ENCODE assay signal across 17 cellular contexts in the genomic region with DNA sequence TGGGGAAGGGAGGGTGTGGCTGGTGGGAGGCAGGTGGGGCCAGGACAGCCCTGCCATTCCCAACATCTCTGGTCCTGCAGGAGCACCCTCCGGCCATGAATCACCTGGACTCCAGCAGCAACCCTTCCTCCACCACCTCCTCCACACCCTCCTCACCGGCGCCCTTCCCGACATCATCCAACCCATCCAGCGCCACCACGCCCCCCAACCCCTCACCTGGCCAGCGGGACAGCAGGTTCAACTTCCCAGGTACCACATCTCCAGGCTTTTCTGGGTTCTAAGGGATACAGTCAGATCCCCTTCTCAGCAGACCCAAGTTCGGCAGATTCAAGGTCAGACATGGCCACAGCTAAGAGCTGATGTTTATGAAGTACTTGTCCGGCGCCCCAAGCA. TPM values are rescaled to one million over a fixed set of nuclear protein-coding genes. Genes with fewer than 3 reads are reported as not detected.
A peak's percentile ranks its signal among the peaks of the same experiment; 100 is the strongest.
DNase-seq lines count a peak whose midpoint lies in the region; ATAC-seq and TF ChIP-seq lines count a peak whose summit lies in the region.
"Had no signal": no experiment of that assay in that cellular context is flagged by ENCODE, and none has a peak within 500 bp of the region (broad histone marks: within the 10 kb centered on the region; RNA-seq: fewer than 3 reads in every experiment).

No MANE protein-coding gene starts in this region.

- CTCF ChIA-PET in activated CD4-positive, alpha-beta memory T cell treated with anti-CD3 and anti-CD28 coated beads for 36 hours (lab: Charles Lee) = interaction anchor here (0.7 to 12.4 kb wide), 5 partner anchors 55 to 359 kb away, joined by 3 to 207 read pairs (median 187); no protein-coding TSS in a partner anchor
- CTCF ChIA-PET in activated CD4-positive, alpha-beta memory T cell treated with anti-CD3 and anti-CD28 coated beads, Interleukin-2, amount 10 ng/mL, durations not matched to agents 7 days and 5 days (lab: Charles Lee) = interaction anchor here (1.6 kb wide), 2 partner anchors 11 to 361 kb away, joined by 4 read pairs; no protein-coding TSS in a partner anchor
- CTCF ChIA-PET in HEK293 (lab: Yijun Ruan, JAX) = interaction anchor here (1.0 to 8.6 kb wide), 12 partner anchors 11 to 360 kb away, joined by 3 to 115 read pairs (median 7); partner anchors contain the start of gene KSR1

- no peak for DNase-seq in activated CD4-positive, alpha-beta memory T cell treated with anti-CD3 and anti-CD28 coated beads for 36 hours
- DNase-seq in activated CD4-positive, alpha-beta memory T cell treated with anti-CD3 and anti-CD28 coated beads, Interleukin-2, amount 10 ng/mL, durations not matched to agents 7 days and 5 days = no peak
- DNase-seq in effector memory CD8-positive, alpha-beta T cell = no peak
- DNase-seq in substantia nigra (lab: John Stamatoyannopoulos, UW) = no peak
- DNase-seq in cardiac septum (ENCODE audit: low spot score) = no peak
- no peak for DNase-seq in activated CD8-positive, alpha-beta memory T cell treated with anti-CD3 and anti-CD28 coated beads, Interleukin-2, amount 50 U/mL, for 4 hours
- no peak for DNase-seq in stimulated activated naive CD4-positive, alpha-beta T cell treated with Interleukin-2 at 50 U/mL for 16 hours (lab: John Stamatoyannopoulos, UW)
- DNase-seq: NCI-H2029 treated with DMSO at 0.1 percent for 48 hours; NCI-H524; NCI-H774; NK-92 treated with Interleukin-12 subunit alpha and Interleukin-12 subunit beta, amount 100 ng/mL, for 24 hours; SJCRH30 had no signal

- H3K4me3 ChIP-seq in HEK293 (ENCODE audit: low read depth, low read length) = no peak overlapping the region
- H3K4me3 ChIP-seq: SJCRH30 had no signal

- peaks cover 0 to 59% of the 10 kb centered on the region in 2 experiments; a peak in 1 of 3 replicates for H3K36me3 ChIP-seq in HEK293 (ENCODE audit: control insufficient read depth in 2 of 2, insufficient read depth in 1 of 2, low read length in 2 of 2)

- H3K27ac Mint-ChIP-seq in activated CD4-positive, alpha-beta memory T cell treated with anti-CD3 and anti-CD28 coated beads for 36 hours = peak overlapping the region; percentile 2
- no peak overlapping the region for H3K27ac Mint-ChIP-seq in activated CD4-positive, alpha-beta memory T cell treated with anti-CD3 and anti-CD28 coated beads, Interleukin-2, amount 10 ng/mL, durations not matched to agents 7 days and 5 days
- peak overlapping the region; percentile 62 to 64 for H3K27ac Mint-ChIP-seq in effector memory CD8-positive, alpha-beta T cell
- H3K27ac Mint-ChIP-seq: B cell had no signal

- H3K9me3 Mint-ChIP-seq in activated CD4-positive, alpha-beta memory T cell treated with anti-CD3 and anti-CD28 coated beads for 36 hours = no peaks in the 10 kb centered on the region
- no peaks in the 10 kb centered on the region for H3K9me3 Mint-ChIP-seq in activated CD4-positive, alpha-beta memory T cell treated with anti-CD3 and anti-CD28 coated beads, Interleukin-2, amount 10 ng/mL, durations not matched to agents 7 days and 5 days
- no peaks in the 10 kb centered on the region for H3K9me3 Mint-ChIP-seq in effector memory CD8-positive, alpha-beta T cell
- H3K9me3 Mint-ChIP-seq: CD14-positive monocyte, IgD-negative memory B cell had no signal

- no peaks in the 10 kb centered on the region for H3K9me3 ChIP-seq in HEK293 (ENCODE audit: control insufficient read depth, insufficient read depth, low read depth, low read length)
- H3K9me3 ChIP-seq: SJCRH30 had no signal

- H3K27ac ChIP-seq in HEK293 (ENCODE audit: extremely low read depth, low read depth, low read length) (no peak overlapping the region), substantia nigra (ENCODE audit: low read depth, low read length, poor library complexity, severe bottlenecking) (peak overlapping the region; percentile 24)
- H3K27ac ChIP-seq: SJCRH30 had no signal

- H3K36me3 Mint-ChIP-seq in activated CD4-positive, alpha-beta memory T cell treated with anti-CD3 and anti-CD28 coated beads for 36 hours = peaks cover 22% of the 10 kb centered on the region
- H3K36me3 Mint-ChIP-seq in activated CD4-positive, alpha-beta memory T cell treated with anti-CD3 and anti-CD28 coated beads, Interleukin-2, amount 10 ng/mL, durations not matched to agents 7 days and 5 days (ENCODE audit: low read depth) = peaks cover 19% of the 10 kb centered on the region
- peaks cover 6% of the 10 kb centered on the region for H3K36me3 Mint-ChIP-seq in effector memory CD8-positive, alpha-beta T cell (ENCODE audit: insufficient read depth)

- POLR2A ChIA-PET in activated CD4-positive, alpha-beta memory T cell treated with anti-CD3 and anti-CD28 coated beads for 36 hours (lab: Charles Lee) = no interaction called here
- POLR2A ChIA-PET in activated CD4-positive, alpha-beta memory T cell treated with anti-CD3 and anti-CD28 coated beads, Interleukin-2, amount 10 ng/mL, durations not matched to agents 7 days and 5 days (lab: Charles Lee) = no interaction called here
- POLR2A ChIA-PET in HEK293 (lab: Yijun Ruan, JAX) = interaction anchor here (0.9 to 1.0 kb wide), 2 partner anchors 17 to 243 kb away, joined by 3 to 4 read pairs; no protein-coding TSS in a partner anchor

- no peak for ATAC-seq in effector memory CD8-positive, alpha-beta T cell (replicated peaks)
- ATAC-seq: Panc1 had no signal

- intact Hi-C loops in activated CD4-positive, alpha-beta memory T cell treated with anti-CD3 and anti-CD28 coated beads for 36 hours (cut with micrococcal nuclease) = no loop called here
- intact Hi-C loops in cardiac septum (cut with DNase I) = no loop called here

- peaks cover 7% of the 10 kb centered on the region for H3K4me1 Mint-ChIP-seq in activated CD4-positive, alpha-beta memory T cell treated with anti-CD3 and anti-CD28 coated beads for 36 hours (ENCODE audit: low read depth)
- H3K4me1 Mint-ChIP-seq in activated CD4-positive, alpha-beta memory T cell treated with anti-CD3 and anti-CD28 coated beads, Interleukin-2, amount 10 ng/mL, durations not matched to agents 7 days and 5 days = peaks cover 19% of the 10 kb centered on the region
- peaks cover 2 to 10% of the 10 kb centered on the region in 2 donors for H3K4me1 Mint-ChIP-seq in effector memory CD8-positive, alpha-beta T cell (ENCODE audit: low read depth in 2 of 2)
- H3K4me1 Mint-ChIP-seq: B cell had no signal

- H3K4me1 ChIP-seq in HEK293 (ENCODE audit: control insufficient read depth, insufficient read depth, low read length) = no peaks in the 10 kb centered on the region
- H3K4me1 ChIP-seq: SJCRH30 had no signal

- no peaks in the 10 kb centered on the region for H3K27me3 Mint-ChIP-seq in activated CD4-positive, alpha-beta memory T cell treated with anti-CD3 and anti-CD28 coated beads for 36 hours
- no peaks in the 10 kb centered on the region for H3K27me3 Mint-ChIP-seq in activated CD4-positive, alpha-beta memory T cell treated with anti-CD3 and anti-CD28 coated beads, Interleukin-2, amount 10 ng/mL, durations not matched to agents 7 days and 5 days
- no peaks in the 10 kb centered on the region for H3K27me3 Mint-ChIP-seq in effector memory CD8-positive, alpha-beta T cell
- H3K27me3 Mint-ChIP-seq: B cell, IgD-negative memory B cell had no signal

- TF ChIP-seq CTCF in HEK293 (tag by site-specific recombination; IDR thresholded peaks at IDR 0.05) = no peak

- H3K4me3 Mint-ChIP-seq in activated CD4-positive, alpha-beta memory T cell treated with anti-CD3 and anti-CD28 coated beads for 36 hours = no peak overlapping the region
- H3K4me3 Mint-ChIP-seq in activated CD4-positive, alpha-beta memory T cell treated with anti-CD3 and anti-CD28 coated beads, Interleukin-2, amount 10 ng/mL, durations not matched to agents 7 days and 5 days = no peak overlapping the region
- H3K4me3 Mint-ChIP-seq in effector memory CD8-positive, alpha-beta T cell = no peak overlapping the region
- H3K4me3 Mint-ChIP-seq: B cell, CD14-positive monocyte, IgD-negative memory B cell had no signal

TF ChIP-seq in HEK293, 187 proteins besides CTCF, POLR2A, EP300 and RAD21:
- TF ChIP-seq ZBTB49 (tag by site-specific recombination; IDR thresholded peaks at IDR 0.05; ENCODE audit: low read depth) (no peak), ZNF138 (tag by site-specific recombination; IDR thresholded peaks at IDR 0.05; ENCODE audit: borderline replicate concordance) (no peak), KLF1 (tag by site-specific recombination; IDR thresholded peaks at IDR 0.05) (0 out of 2 replicates have a peak, but pooled peaks have one; percentile 34), KLF9 (tag by site-specific recombination; IDR thresholded peaks at IDR 0.05; ENCODE audit: low read depth) (0 out of 2 replicates have a peak, but pooled peaks have one; percentile 23)

RNA-seq across cellular contexts. Expression of gene LGALS9, which starts 33.8 kb away (rescaled TPM):
- 10 to 100 TPM; 44.3 to 45.4 TPM for total RNA-seq in activated CD4-positive, alpha-beta memory T cell treated with anti-CD3 and anti-CD28 coated beads for 36 hours
- total RNA-seq in activated CD4-positive, alpha-beta memory T cell treated with anti-CD3 and anti-CD28 coated beads, Interleukin-2, amount 10 ng/mL, durations not matched to agents 7 days and 5 days = 100 to 1,000 TPM; 238 to 240 TPM
- 20.1 TPM for total RNA-seq in cardiac septum

Comparison
In these comparisons a context has a peak if more than half of its experiments do, and no peak if none do; other contexts are left out.
1. RNA of gene LGALS9, which starts 33.8 kb away (total RNA-seq): 238 to 240 TPM in activated CD4-positive, alpha-beta memory T cell treated with anti-CD3 and anti-CD28 coated beads, Interleukin-2, amount 10 ng/mL, durations not matched to agents 7 days and 5 days; 44.3 to 45.4 TPM in activated CD4-positive, alpha-beta memory T cell treated with anti-CD3 and anti-CD28 coated beads for 36 hours and 20.1 TPM in cardiac septum (single experiment); every median in the first group is over 4 times any median in the second.